ENCODE assay signal across 12 cellular contexts in genomic region chr14:65359503-65359902, GRCh38. TPM values are rescaled to one million over a fixed set of nuclear protein-coding genes. Genes with fewer than 3 reads are reported as not detected.
A peak's percentile ranks its signal among the peaks of the same experiment; 100 is the strongest.
DNase-seq lines count a peak whose midpoint lies in the region; ATAC-seq and TF ChIP-seq lines count a peak whose summit lies in the region.
"Had no signal": no experiment of that assay in that cellular context is flagged by ENCODE, and none has a peak within 500 bp of the region (broad histone marks: within the 10 kb centered on the region; RNA-seq: fewer than 3 reads in every experiment).

No MANE protein-coding gene starts in this region.

- no peak overlapping the region; the same call in 1 of the 2 replicates for H3K4me2 ChIP-seq in OCI-LY7 (ENCODE audit: low read length)

- no peaks in the 10 kb centered on the region; the same call in 1 of the 2 replicates for H3K79me2 ChIP-seq in OCI-LY7 (ENCODE audit: insufficient read depth, low read depth, low read length)

- H3K9me3 ChIP-seq in OCI-LY7 (ENCODE audit: low read length): no peaks in the 10 kb centered on the region

- peaks cover 4 to 63% of the 10 kb centered on the region in 2 donors for H3K36me3 Mint-ChIP-seq in activated naive CD4-positive, alpha-beta T cell treated with anti-CD3 and anti-CD28 coated beads, Interleukin-2, amount 50 U/mL, for 72 hours
- H3K36me3 Mint-ChIP-seq: naive B cell had no signal

- no peaks in the 10 kb centered on the region for H3K9me3 Mint-ChIP-seq in activated naive CD4-positive, alpha-beta T cell treated with anti-CD3 and anti-CD28 coated beads, Interleukin-2, amount 50 U/mL, for 72 hours
- H3K9me3 Mint-ChIP-seq: naive B cell had no signal

- peak overlapping the region; percentile 4 to 62 for H3K27ac Mint-ChIP-seq in activated naive CD4-positive, alpha-beta T cell treated with anti-CD3 and anti-CD28 coated beads, Interleukin-2, amount 50 U/mL, for 72 hours

- BruUV-seq in OCI-LY7 (replicated peaks; lab: Mats Ljungman, UMichigan): no TSS peak

- no peaks in the 10 kb centered on the region for H3K9me2 ChIP-seq in OCI-LY7 (ENCODE audit: insufficient read depth, low read length)

- peak overlapping the region; percentile 97 for H3K27ac ChIP-seq in OCI-LY7 (ENCODE audit: low read depth, low read length, poor library complexity, severe bottlenecking)
- H3K27ac ChIP-seq: coronary artery had no signal

- TF ChIP-seq CTCF in OCI-LY7 (conservative IDR thresholded peaks at IDR 0.05; ENCODE audit: low read length) (peak; percentile 48; the same call in 1 of the 2 replicates), epithelial cell of esophagus (IDR thresholded peaks at IDR 0.05; ENCODE audit: insufficient read depth, low read depth, low read length, missing control alignments) (peak; percentile 30)

- peaks cover 67% of the 10 kb centered on the region for H3K4me1 ChIP-seq in OCI-LY7 (ENCODE audit: insufficient read depth, low read length, poor library complexity, severe bottlenecking)

- CTCF ChIA-PET in OCI-LY7 (lab: Charles Lee; ENCODE audit: unreplicated experiment): interaction anchor here (0.9 to 2.8 kb wide), 2 partner anchors 52 to 55 kb away, joined by 3 to 7 read pairs; no protein-coding TSS in a partner anchor

- intact Hi-C loops in OCI-LY7 (cut with micrococcal nuclease; ENCODE audit: unreplicated experiment): no loop called here

- peak overlapping the region; percentile 20; the same call in 1 of the 2 replicates for H2AFZ ChIP-seq in OCI-LY7 (ENCODE audit: low read length)

- peak in 1 of 2 donors; percentile 58 for ATAC-seq in activated naive CD4-positive, alpha-beta T cell treated with anti-CD3 and anti-CD28 coated beads, Interleukin-2, amount 50 U/mL, for 72 hours
- ATAC-seq in HG02588 (IDR thresholded peaks at IDR 0.05; ENCODE audit: unreplicated experiment): no peak

- H4K20me1 ChIP-seq in OCI-LY7 (ENCODE audit: insufficient read depth, low read length): no peaks in the 10 kb centered on the region

- POLR2A ChIA-PET in OCI-LY7 (lab: Charles Lee): interaction anchor here (0.6 to 3.3 kb wide), 17 partner anchors 10 to 114 kb away, joined by 3 to 25 read pairs (median 7); partner anchors contain the start of gene FUT8

- H3K4me3 ChIP-seq in OCI-LY7 (ENCODE audit: low read depth, low read length, poor library complexity, severe bottlenecking): no peak overlapping the region
- H3K4me3 ChIP-seq in epithelial cell of esophagus (ENCODE audit: low read length): no peak overlapping the region
- H3K4me3 ChIP-seq: coronary artery had no signal

- DNase-seq in activated naive CD4-positive, alpha-beta T cell treated with anti-CD3 and anti-CD28 coated beads, Interleukin-2, amount 50 U/mL, for 72 hours (ENCODE audit: low spot score in 2 of 2): no peak
- no peak for DNase-seq in activated naive CD4-positive, alpha-beta T cell treated with anti-CD3 and anti-CD28 coated beads, Interleukin-2, amount 50 U/mL, for 16 hours
- DNase-seq in OCI-LY7 (ENCODE audit: low spot score): peak; percentile 48
- peak; percentile 68 for DNase-seq in epithelial cell of esophagus (ENCODE audit: low read depth)
- DNase-seq in superior temporal gyrus (ENCODE audit: extremely low spot score): peak; percentile 77
- DNase-seq in amniotic stem cell (lab: John Stamatoyannopoulos, UW): no peak
- no peak for DNase-seq in DMS 273 (lab: John Stamatoyannopoulos, UW; ENCODE audit: unreplicated experiment)
- DNase-seq: naive B cell, NCI-H1436 treated with DMSO at 0.1 percent for 48 hours, SHP77 treated with DMSO at 0.1 percent for 48 hours had no signal

- H3K36me3 ChIP-seq in OCI-LY7 (ENCODE audit: insufficient read depth, low read length): no peaks in the 10 kb centered on the region

RNA-seq across cellular contexts. Expression of gene FUT8, which starts 53.0 kb away (rescaled TPM):
- 10 to 100 TPM; 56.6 to 98.8 TPM for total RNA-seq in activated naive CD4-positive, alpha-beta T cell treated with anti-CD3 and anti-CD28 coated beads, Interleukin-2, amount 50 U/mL, for 72 hours
- 90.3 and 128 TPM in 2 replicates for total RNA-seq in OCI-LY7 (2014; rRNA removed; shearing (Covaris generic))
- 157 and 174 TPM in 2 replicates for total RNA-seq in OCI-LY7 (2022)

Comparison
In these comparisons a context has a peak if more than half of its experiments do, and no peak if none do; other contexts are left out.
1. DNase-seq: peak in OCI-LY7 (single experiment), epithelial cell of esophagus (single experiment) and superior temporal gyrus (single experiment); none in activated naive CD4-positive, alpha-beta T cell treated with anti-CD3 and anti-CD28 coated beads, Interleukin-2, amount 50 U/mL, for 72 hours (0 of 2), activated naive CD4-positive, alpha-beta T cell treated with anti-CD3 and anti-CD28 coated beads, Interleukin-2, amount 50 U/mL, for 16 hours (single experiment), amniotic stem cell (single experiment) and DMS 273 (single experiment).